In genomic region chr14:98799891-98800290, GRCh38 we compare ENCODE assay signal across 11 cellular contexts.
"Had no signal": no experiment of that assay in that cellular context is flagged by ENCODE, and none has a peak within 500 bp of the region (broad histone marks: within the 10 kb centered on the region; RNA-seq: fewer than 3 reads in every experiment).

No MANE protein-coding gene starts in this region.

- DNase-seq: GM23248, GOT3, H7, HFFc6, KBM-7 had no signal

- H3K9me3 ChIP-seq: HAP-1 had no signal

- H3K27me3 Mint-ChIP-seq: IgD-negative memory B cell had no signal

- H3K4me3 ChIP-seq: GM23248, HAP-1 had no signal

- H3K4me3 Mint-ChIP-seq: HFFc6, IgD-negative memory B cell had no signal

- H3K27ac ChIP-seq: GM23248, HL-60, KMS-11 had no signal

- H3K4me1 ChIP-seq: HAP-1 had no signal

- H3K36me3 ChIP-seq: HAP-1 had no signal

- H3K27ac Mint-ChIP-seq: HFFc6, IgD-negative memory B cell had no signal

- ATAC-seq: HCT116, HepG2 had no signal
